ENCODE assay signal across 9 cellular contexts in genomic region chr6:92779758-92780157, GRCh38.
DNase-seq lines count a peak whose midpoint lies in the region; ATAC-seq and TF ChIP-seq lines count a peak whose summit lies in the region.
"Had no signal": no experiment of that assay in that cellular context is flagged by ENCODE, and none has a peak within 500 bp of the region (broad histone marks: within the 10 kb centered on the region; RNA-seq: fewer than 3 reads in every experiment).

No MANE protein-coding gene starts in this region.

- H3K27ac Mint-ChIP-seq in CD14-positive monocyte: no peak overlapping the region
- H3K27ac Mint-ChIP-seq in stimulated activated memory B cell treated with anti-CD40 and anti-IgM and Interleukin-4, amounts not matched to agents 10 μg/mL and 1 μg/mL and 100 μg/mL, for 72 hours: no peak overlapping the region
- H3K27ac Mint-ChIP-seq in CD8-positive, alpha-beta T cell: no peak overlapping the region

- no peaks in the 10 kb centered on the region for H3K4me1 Mint-ChIP-seq in CD14-positive monocyte
- no peaks in the 10 kb centered on the region for H3K4me1 Mint-ChIP-seq in stimulated activated memory B cell treated with anti-CD40 and anti-IgM and Interleukin-4, amounts not matched to agents 10 μg/mL and 1 μg/mL and 100 μg/mL, for 72 hours
- H3K4me1 Mint-ChIP-seq in CD8-positive, alpha-beta T cell (ENCODE audit: low read depth): no peaks in the 10 kb centered on the region

- no peaks in the 10 kb centered on the region for H3K27me3 ChIP-seq in CD8-positive, alpha-beta T cell (ENCODE audit: insufficient read depth, low read length)

- H3K9me3 ChIP-seq in CD8-positive, alpha-beta T cell (ENCODE audit: low read length): no peaks in the 10 kb centered on the region

- peak; percentile 6 for DNase-seq in HCEC 1CT
- DNase-seq in NCI-H2107 treated with DMSO at 0.1 percent for 48 hours (lab: John Stamatoyannopoulos, UW; ENCODE audit: unreplicated experiment): peak; percentile 49
- DNase-seq in cardiac fibroblast (ENCODE audit: low read depth in 2 of 2): peak; percentile 26 to 61
- peak; percentile 70 for DNase-seq in myocyte (ENCODE audit: low read depth)
- DNase-seq in CD14-positive monocyte (ENCODE audit: low spot score): no peak
- DNase-seq in CD8-positive, alpha-beta T cell: no peak
- no peak for DNase-seq in HK-2 (ENCODE audit: unreplicated experiment)
- DNase-seq: activated naive CD4-positive, alpha-beta T cell had no signal

- no peak overlapping the region for H3K4me3 ChIP-seq in cardiac fibroblast (replicated peaks in 1 of 2; ENCODE audit: low read depth in 2 of 2, low read length in 2 of 2)
- H3K4me3 ChIP-seq in CD8-positive, alpha-beta T cell (ENCODE audit: low read depth, low read length): no peak overlapping the region

- no peaks in the 10 kb centered on the region for H3K36me3 Mint-ChIP-seq in CD14-positive monocyte
- no peaks in the 10 kb centered on the region for H3K36me3 Mint-ChIP-seq in stimulated activated memory B cell treated with anti-CD40 and anti-IgM and Interleukin-4, amounts not matched to agents 10 μg/mL and 1 μg/mL and 100 μg/mL, for 72 hours
- H3K36me3 Mint-ChIP-seq in CD8-positive, alpha-beta T cell: no peaks in the 10 kb centered on the region

- intact Hi-C loops in CD14-positive monocyte (cut with micrococcal nuclease): no loop called here
- intact Hi-C loops in CD8-positive, alpha-beta T cell (cut with DNase I, micrococcal nuclease): no loop called here

- POLR2A ChIA-PET in CD8-positive, alpha-beta T cell (lab: Charles Lee): no interaction called here

- no peak overlapping the region for H3K27ac ChIP-seq in CD8-positive, alpha-beta T cell (ENCODE audit: low read depth, low read length)

- no peak for ATAC-seq in stimulated activated memory B cell treated with anti-CD40 and anti-IgM and Interleukin-4, amounts not matched to agents 10 μg/mL and 1 μg/mL and 100 μg/mL, for 72 hours
- ATAC-seq in CD8-positive, alpha-beta T cell: no peak

- H3K36me3 ChIP-seq in CD8-positive, alpha-beta T cell (ENCODE audit: insufficient read depth, low read length): no peaks in the 10 kb centered on the region

- H3K4me1 ChIP-seq in CD8-positive, alpha-beta T cell (ENCODE audit: insufficient read depth, low read length): no peaks in the 10 kb centered on the region

- CTCF ChIA-PET in CD8-positive, alpha-beta T cell (lab: Charles Lee): no interaction called here

- peaks cover 0 to 2% (median 0%) of the 10 kb centered on the region in 7 donors for H3K9me3 Mint-ChIP-seq in CD14-positive monocyte
- H3K9me3 Mint-ChIP-seq in stimulated activated memory B cell treated with anti-CD40 and anti-IgM and Interleukin-4, amounts not matched to agents 10 μg/mL and 1 μg/mL and 100 μg/mL, for 72 hours: peaks cover 2% of the 10 kb centered on the region
- H3K9me3 Mint-ChIP-seq in CD8-positive, alpha-beta T cell: no peaks in the 10 kb centered on the region

- TF ChIP-seq CTCF in cardiac fibroblast (IDR thresholded peaks at IDR 0.05; ENCODE audit: low read depth, low read length) (no peak), CD14-positive monocyte (IDR thresholded peaks at IDR 0.05) (no peak)
- no peak for TF ChIP-seq CTCF in CD8-positive, alpha-beta T cell (IDR thresholded peaks at IDR 0.05)

- H3K4me3 Mint-ChIP-seq in CD14-positive monocyte: no peak overlapping the region
- no peak overlapping the region for H3K4me3 Mint-ChIP-seq in stimulated activated memory B cell treated with anti-CD40 and anti-IgM and Interleukin-4, amounts not matched to agents 10 μg/mL and 1 μg/mL and 100 μg/mL, for 72 hours
- H3K4me3 Mint-ChIP-seq in CD8-positive, alpha-beta T cell: no peak overlapping the region

- H3K27me3 Mint-ChIP-seq in CD14-positive monocyte (ENCODE audit: low read depth in 3 of 3): no peaks in the 10 kb centered on the region
- no peaks in the 10 kb centered on the region for H3K27me3 Mint-ChIP-seq in stimulated activated memory B cell treated with anti-CD40 and anti-IgM and Interleukin-4, amounts not matched to agents 10 μg/mL and 1 μg/mL and 100 μg/mL, for 72 hours
- no peaks in the 10 kb centered on the region for H3K27me3 Mint-ChIP-seq in CD8-positive, alpha-beta T cell (ENCODE audit: low read depth)

Comparison
In these comparisons a context has a peak if more than half of its experiments do, and no peak if none do; other contexts are left out.
1. DNase-seq: peak in HCEC 1CT (single experiment), NCI-H2107 treated with DMSO at 0.1 percent for 48 hours (single experiment), cardiac fibroblast (2 of 2) and myocyte (single experiment); none in CD14-positive monocyte (single experiment), CD8-positive, alpha-beta T cell (0 of 7) and HK-2 (single experiment).